ENCODE assay signal across 9 cellular contexts in genomic region chr2:44778221-44778654, GRCh38.
DNase-seq lines count a peak whose midpoint lies in the region; ATAC-seq and TF ChIP-seq lines count a peak whose summit lies in the region.
"Had no signal": no experiment of that assay in that cellular context is flagged by ENCODE, and none has a peak within 500 bp of the region (broad histone marks: within the 10 kb centered on the region; RNA-seq: fewer than 3 reads in every experiment).

No MANE protein-coding gene starts in this region.

- H2BK5ac ChIP-seq in neuronal stem cell (ENCODE audit: low read length), result no peak overlapping the region

- H3K27ac ChIP-seq in OCI-LY1 (ENCODE audit: low read depth, low read length, poor library complexity, severe bottlenecking), result peak overlapping the region; percentile 48
- H3K27ac ChIP-seq in neuronal stem cell (replicated peaks; ENCODE audit: low read length), result peak overlapping the region; percentile 89
- H3K27ac ChIP-seq: prostate gland, VCaP had no signal

- no peak overlapping the region for H3K23ac ChIP-seq in neuronal stem cell (ENCODE audit: low read depth, low read length, poor library complexity)

- TF ChIP-seq CTCF in OCI-LY1 (IDR thresholded peaks at IDR 0.05; ENCODE audit: low read length), result no peak

- no CpG with 5 or more reads among the region's 13 CpGs for WGBS in neuronal stem cell (ENCODE audit: extremely low coverage in 2 of 2, insufficient read length in 2 of 2, insufficient replicate concordance in 1 of 2), 2 donors

- no peak overlapping the region for H3K14ac ChIP-seq in neuronal stem cell (ENCODE audit: low read length)

- H3K4me2 ChIP-seq in OCI-LY1 (ENCODE audit: low read length), result peak overlapping the region; percentile 70
- H3K4me2 ChIP-seq in neuronal stem cell (ENCODE audit: insufficient read depth, low read length, poor library complexity, severe bottlenecking), result peak overlapping the region; percentile 42

- no peak overlapping the region for H2BK12ac ChIP-seq in neuronal stem cell (ENCODE audit: low read length)

- DNase-seq in neuronal stem cell (ENCODE audit: low spot score) (peak; percentile 59), NCI-H2196 (lab: John Stamatoyannopoulos, UW; ENCODE audit: unreplicated experiment) (no peak), T-helper 2 cell (no peak)
- DNase-seq in effector CD8-positive, alpha-beta T cell (lab: John Stamatoyannopoulos, UW), result no peak

- peak overlapping the region; percentile 33 for H2AK5ac ChIP-seq in neuronal stem cell (ENCODE audit: low read depth, low read length)

- H3K18ac ChIP-seq in neuronal stem cell (ENCODE audit: low read length), result peak overlapping the region; percentile 76

- no peak overlapping the region for H4K8ac ChIP-seq in neuronal stem cell (ENCODE audit: low read depth, low read length)

- H3K9ac ChIP-seq in OCI-LY1 (ENCODE audit: low read length), result peak overlapping the region; percentile 38
- no peak overlapping the region for H3K9ac ChIP-seq in neuronal stem cell (ENCODE audit: low read depth, low read length, poor library complexity)

- H2BK15ac ChIP-seq in neuronal stem cell (ENCODE audit: low read length), result no peak overlapping the region

- H3F3A ChIP-seq in OCI-LY1 (ENCODE audit: insufficient read depth, low read length), result no peaks in the 10 kb centered on the region

- no peak overlapping the region for H4K91ac ChIP-seq in neuronal stem cell (ENCODE audit: low read depth, low read length, poor library complexity)

- H2AFZ ChIP-seq in OCI-LY1 (ENCODE audit: low read length) (no peak overlapping the region; the same call in 1 of the 2 replicates), neuronal stem cell (ENCODE audit: low read length) (peak overlapping the region; percentile 67)

- H3K4me1 ChIP-seq in OCI-LY1 (ENCODE audit: insufficient read depth, low read length, severe bottlenecking) (peaks cover 20% of the 10 kb centered on the region), neuronal stem cell (ENCODE audit: control insufficient read depth in 2 of 2, insufficient read depth in 1 of 2, low read depth in 1 of 2, low read length in 2 of 2) (peaks cover 26 to 28% of the 10 kb centered on the region in 2 donors)
- H3K4me1 ChIP-seq: prostate gland had no signal

- ATAC-seq in GM19328 (IDR thresholded peaks at IDR 0.05; ENCODE audit: unreplicated experiment) (peak; percentile 43), HG02943 (IDR thresholded peaks at IDR 0.05; ENCODE audit: low read depth, unreplicated experiment) (peak; percentile 48)

- H4K20me1 ChIP-seq in OCI-LY1 (ENCODE audit: insufficient read depth, low read length), result no peaks in the 10 kb centered on the region

- H3K79me2 ChIP-seq in OCI-LY1 (ENCODE audit: insufficient read depth, low read length), result no peaks in the 10 kb centered on the region

- no peaks in the 10 kb centered on the region for H3K9me2 ChIP-seq in OCI-LY1 (ENCODE audit: low read depth, low read length)

- H3K4ac ChIP-seq in neuronal stem cell (ENCODE audit: low read length), result no peak overlapping the region

- H3K36me3 ChIP-seq in OCI-LY1 (ENCODE audit: insufficient read depth, low read length) (no peaks in the 10 kb centered on the region; the same call in 1 of the 2 replicates), neuronal stem cell (replicated peaks in 1 of 2; ENCODE audit: control insufficient read depth in 2 of 2, insufficient read depth in 2 of 2, low read length in 2 of 2) (no peaks in the 10 kb centered on the region)
- H3K36me3 ChIP-seq: prostate gland had no signal

- no peak overlapping the region for H2BK120ac ChIP-seq in neuronal stem cell (ENCODE audit: low read depth, low read length)

- H3K79me1 ChIP-seq in neuronal stem cell (ENCODE audit: low read depth, low read length), result no peaks in the 10 kb centered on the region

- H3K9me3 ChIP-seq in OCI-LY1 (ENCODE audit: low read length) (no peaks in the 10 kb centered on the region; the same call in 1 of the 2 replicates), neuronal stem cell (replicated peaks in 1 of 2; ENCODE audit: control insufficient read depth in 2 of 2, insufficient read depth in 1 of 2, low read depth in 1 of 2, low read length in 2 of 2) (peaks cover 7 to 8% of the 10 kb centered on the region in 2 donors)
- H3K9me3 ChIP-seq: prostate gland had no signal

- H3K4me3 ChIP-seq in OCI-LY1 (ENCODE audit: low read depth, low read length, poor library complexity, severe bottlenecking) (peak overlapping the region; percentile 36), neuronal stem cell (ENCODE audit: low read length in 2 of 2) (peak overlapping the region in 1 of 2 donors; percentile 28)
- H3K4me3 ChIP-seq: prostate gland had no signal

- no peaks in the 10 kb centered on the region for H3K27me3 ChIP-seq in OCI-LY1 (ENCODE audit: insufficient read depth, low read length)
- peaks cover 0 to 31% (median 0%) of the 10 kb centered on the region in 3 experiments for H3K27me3 ChIP-seq in neuronal stem cell (ENCODE audit: control insufficient read depth in 3 of 3, insufficient read depth in 3 of 3, low read depth in 1 of 3, low read length in 3 of 3)
